In the genomic region with DNA sequence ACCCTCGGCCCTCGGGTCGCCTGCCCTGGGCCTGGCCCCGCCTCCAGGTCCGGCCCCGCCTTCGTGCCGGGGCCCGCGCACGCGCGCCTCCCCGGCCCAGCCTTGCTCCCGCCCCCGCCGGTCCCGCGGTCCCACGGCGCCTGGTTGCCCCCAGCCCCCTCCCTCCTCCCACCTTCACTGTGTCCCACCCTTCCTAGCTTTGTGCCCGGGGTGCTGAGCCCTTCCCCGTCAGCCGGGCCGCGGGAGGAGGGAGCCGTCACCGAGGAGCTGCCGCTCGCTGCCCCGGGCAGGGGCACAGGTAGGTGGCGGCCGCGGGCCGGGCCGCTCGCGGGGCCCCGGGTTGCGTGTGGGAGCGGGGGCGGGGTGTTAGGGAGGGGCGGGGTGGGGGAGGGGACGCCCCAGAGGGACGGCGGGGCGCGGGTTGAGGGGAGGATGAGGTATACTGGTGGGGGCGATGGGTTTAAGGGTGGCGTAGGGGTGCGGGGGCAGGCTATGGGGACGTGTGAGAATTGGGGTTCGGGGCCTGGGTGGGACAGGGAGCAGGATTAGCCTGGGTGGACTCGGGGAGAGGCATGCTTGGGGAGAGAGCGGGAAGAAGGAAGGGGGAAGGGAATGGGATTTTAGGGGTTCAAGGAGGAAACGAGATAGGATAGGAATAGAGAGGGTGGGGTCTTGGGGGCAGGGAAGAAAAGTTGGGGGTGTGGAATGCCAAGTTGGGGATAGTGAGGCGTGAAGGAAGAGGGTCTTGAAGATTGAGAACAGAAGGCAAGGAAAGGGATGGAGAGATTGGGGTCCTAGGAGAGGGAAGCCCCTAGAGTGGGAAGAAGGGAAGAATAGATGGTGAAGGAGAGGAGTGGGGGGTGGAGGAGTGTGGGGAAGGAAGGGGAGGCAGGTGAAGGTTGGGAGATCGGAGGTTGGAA, we compare ENCODE assay signal across 8 cellular contexts. TPM values are rescaled to one million over a fixed set of nuclear protein-coding genes. Genes with fewer than 3 reads are reported as not detected.
DNase-seq lines count a peak whose midpoint lies in the region; ATAC-seq and TF ChIP-seq lines count a peak whose summit lies in the region.

A gene with protein sequence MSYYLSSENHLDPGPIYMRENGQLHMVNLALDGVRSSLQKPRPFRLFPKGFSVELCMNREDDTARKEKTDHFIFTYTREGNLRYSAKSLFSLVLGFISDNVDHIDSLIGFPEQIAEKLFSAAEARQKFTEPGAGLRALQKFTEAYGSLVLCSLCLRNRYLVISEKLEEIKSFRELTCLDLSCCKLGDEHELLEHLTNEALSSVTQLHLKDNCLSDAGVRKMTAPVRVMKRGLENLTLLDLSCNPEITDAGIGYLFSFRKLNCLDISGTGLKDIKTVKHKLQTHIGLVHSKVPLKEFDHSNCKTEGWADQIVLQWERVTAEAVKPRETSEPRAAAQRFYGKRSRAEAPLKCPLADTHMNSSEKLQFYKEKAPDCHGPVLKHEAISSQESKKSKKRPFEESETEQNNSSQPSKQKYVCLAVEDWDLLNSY (plus strand): TSS at position 99 of the 920 bp plus-strand sequence. CDS start 5,650 bp downstream, outside the sequence.

- intact Hi-C loops in left ventricle myocardium inferior (cut with micrococcal nuclease): no loop called here
- intact Hi-C loops in sciatic nerve (cut with DNase I): no loop called here

- TF ChIP-seq CTCF in left ventricle myocardium inferior (IDR thresholded peaks at IDR 0.05; ENCODE audit: borderline replicate concordance): peak; percentile 37

- H3K4me3 ChIP-seq in left ventricle myocardium inferior: peak within 1 kb of the TSS; percentile 94

- no peak for DNase-seq in activated CD8-positive, alpha-beta memory T cell treated with anti-CD3 and anti-CD28 coated beads, Interleukin-2, amount 10 ng/mL, durations not matched to agents 7 days and 5 days
- DNase-seq in activated CD8-positive, alpha-beta memory T cell treated with anti-CD3 and anti-CD28 coated beads, Interleukin-2, amount 50 U/mL, for 48 hours: no peak
- peak; percentile 49 for DNase-seq in HuH-7.5 (ENCODE audit: low spot score)
- DNase-seq in left ventricle myocardium inferior: no peak
- no peak for DNase-seq in sciatic nerve (ENCODE audit: low spot score)
- DNase-seq in NCI-H1048 (lab: John Stamatoyannopoulos, UW): no peak

- H3K36me3 Mint-ChIP-seq in activated CD8-positive, alpha-beta memory T cell treated with anti-CD3 and anti-CD28 coated beads, Interleukin-2, amount 10 ng/mL, durations not matched to agents 7 days and 5 days: peaks cover 21% of the 10 kb centered on the region
- peaks cover 49% of the 10 kb centered on the region for H3K36me3 Mint-ChIP-seq in activated T-helper 17 cell treated with anti-CD3 and anti-CD28 coated beads, Interleukin-2, amount 50 U/mL, for 72 hours (ENCODE audit: low read depth)

- peak; percentile 79 for ATAC-seq in activated CD8-positive, alpha-beta memory T cell treated with anti-CD3 and anti-CD28 coated beads, Interleukin-2, amount 10 ng/mL, durations not matched to agents 7 days and 5 days
- ATAC-seq in GM21619 (IDR thresholded peaks at IDR 0.05; ENCODE audit: unreplicated experiment): peak; percentile 59
- ATAC-seq in activated T-helper 17 cell treated with anti-CD3 and anti-CD28 coated beads, Interleukin-2, amount 50 U/mL, for 72 hours (replicated peaks): peak; percentile 74
- peak; percentile 87 for ATAC-seq in sciatic nerve

- peak within 1 kb of the TSS; percentile 99 for H3K4me3 Mint-ChIP-seq in activated CD8-positive, alpha-beta memory T cell treated with anti-CD3 and anti-CD28 coated beads, Interleukin-2, amount 10 ng/mL, durations not matched to agents 7 days and 5 days
- H3K4me3 Mint-ChIP-seq in activated T-helper 17 cell treated with anti-CD3 and anti-CD28 coated beads, Interleukin-2, amount 50 U/mL, for 72 hours: peak within 1 kb of the TSS; percentile 99

- H3K27ac ChIP-seq in left ventricle myocardium inferior (replicated peaks): peak within 1 kb of the TSS; percentile 97

- H3K27ac Mint-ChIP-seq in activated CD8-positive, alpha-beta memory T cell treated with anti-CD3 and anti-CD28 coated beads, Interleukin-2, amount 10 ng/mL, durations not matched to agents 7 days and 5 days: peak within 1 kb of the TSS; percentile 96
- H3K27ac Mint-ChIP-seq in activated T-helper 17 cell treated with anti-CD3 and anti-CD28 coated beads, Interleukin-2, amount 50 U/mL, for 72 hours: peak within 1 kb of the TSS; percentile 93

- CTCF ChIA-PET in activated CD8-positive, alpha-beta memory T cell treated with anti-CD3 and anti-CD28 coated beads, Interleukin-2, amount 10 ng/mL, durations not matched to agents 7 days and 5 days (lab: Charles Lee): interaction anchor here (1.3 to 7.4 kb wide), 12 partner anchors 12 to 107 kb away, joined by 3 to 56 read pairs (median 9); a partner anchor contains a TSS

- H3K36me3 ChIP-seq in left ventricle myocardium inferior: no peaks in the 10 kb centered on the region

- no peaks in the 10 kb centered on the region for H3K9me3 ChIP-seq in left ventricle myocardium inferior (replicated peaks)

- no peaks in the 10 kb centered on the region for H3K27me3 ChIP-seq in left ventricle myocardium inferior (ENCODE audit: low read depth)

- H3K4me1 ChIP-seq in left ventricle myocardium inferior: peaks cover 54% of the 10 kb centered on the region

- H3K27me3 Mint-ChIP-seq in activated CD8-positive, alpha-beta memory T cell treated with anti-CD3 and anti-CD28 coated beads, Interleukin-2, amount 10 ng/mL, durations not matched to agents 7 days and 5 days: no peaks in the 10 kb centered on the region
- H3K27me3 Mint-ChIP-seq in activated T-helper 17 cell treated with anti-CD3 and anti-CD28 coated beads, Interleukin-2, amount 50 U/mL, for 72 hours: no peaks in the 10 kb centered on the region

- peaks cover 53% of the 10 kb centered on the region for H3K4me1 Mint-ChIP-seq in activated CD8-positive, alpha-beta memory T cell treated with anti-CD3 and anti-CD28 coated beads, Interleukin-2, amount 10 ng/mL, durations not matched to agents 7 days and 5 days
- H3K4me1 Mint-ChIP-seq in activated T-helper 17 cell treated with anti-CD3 and anti-CD28 coated beads, Interleukin-2, amount 50 U/mL, for 72 hours: peaks cover 37% of the 10 kb centered on the region

- H3K9me3 Mint-ChIP-seq in activated CD8-positive, alpha-beta memory T cell treated with anti-CD3 and anti-CD28 coated beads, Interleukin-2, amount 10 ng/mL, durations not matched to agents 7 days and 5 days (ENCODE audit: low read depth): no peaks in the 10 kb centered on the region
- peaks cover 7% of the 10 kb centered on the region for H3K9me3 Mint-ChIP-seq in activated T-helper 17 cell treated with anti-CD3 and anti-CD28 coated beads, Interleukin-2, amount 50 U/mL, for 72 hours

RNA-seq across cellular contexts. Expression of the gene that starts here (rescaled TPM):
- total RNA-seq in activated CD8-positive, alpha-beta memory T cell treated with anti-CD3 and anti-CD28 coated beads, Interleukin-2, amount 10 ng/mL, durations not matched to agents 7 days and 5 days: 10 to 100 TPM; 20.5 to 22.3 TPM
- total RNA-seq in activated T-helper 17 cell treated with anti-CD3 and anti-CD28 coated beads, Interleukin-2, amount 50 U/mL, for 72 hours: 10 to 100 TPM; 25.2 to 28.5 TPM
- 12.9 TPM for total RNA-seq in left ventricle myocardium inferior
- 26.9 TPM for total RNA-seq in sciatic nerve
